In the genomic region with DNA sequence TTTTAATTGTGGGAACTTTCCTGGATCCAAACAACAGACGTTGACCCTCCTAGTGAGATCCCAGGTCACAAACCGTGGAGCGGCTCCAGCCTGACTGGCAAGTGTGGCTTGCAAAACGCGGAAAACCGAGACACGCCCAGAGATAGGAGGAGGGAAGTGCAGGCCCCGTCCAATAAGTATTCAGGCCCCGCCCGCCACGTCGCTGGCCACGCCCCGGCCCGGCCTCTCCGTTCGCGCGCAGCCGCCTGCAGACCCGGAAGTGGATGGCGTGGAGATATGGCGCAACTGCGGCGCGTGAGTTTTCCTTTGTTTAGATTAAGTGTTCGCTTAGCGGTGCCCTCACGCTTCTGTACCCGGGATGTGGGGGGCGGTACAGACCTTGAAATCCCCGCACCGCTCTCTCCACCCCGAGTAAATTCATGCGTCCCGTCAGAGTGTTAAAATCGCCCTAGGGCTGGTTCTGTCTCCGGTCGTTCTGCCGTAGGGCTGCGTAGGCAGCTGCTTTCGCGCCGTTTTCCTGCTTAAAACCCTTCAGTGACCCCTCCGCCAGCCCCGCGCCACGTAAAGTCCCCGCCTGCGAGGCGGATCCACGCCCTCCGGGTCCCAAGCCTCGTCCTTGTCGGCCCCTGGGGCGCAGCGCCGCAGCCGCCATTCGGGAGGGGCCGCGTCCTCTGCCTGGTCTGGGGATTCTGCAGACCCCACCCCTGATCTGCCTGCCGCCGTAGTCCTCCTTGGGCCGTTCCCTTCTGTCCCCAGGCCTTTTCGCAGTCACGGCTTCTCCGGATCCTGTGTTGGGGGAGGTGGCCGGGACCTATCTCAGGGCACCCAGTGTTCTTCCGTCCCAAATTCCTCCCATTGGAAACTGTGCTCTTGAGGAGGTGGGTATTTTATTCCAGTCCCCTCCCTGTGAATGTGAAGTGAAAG, we compare ENCODE assay signal across 8 cellular contexts. TPM values are rescaled to one million over a fixed set of nuclear protein-coding genes. Genes with fewer than 3 reads are reported as not detected.
A peak's percentile ranks its signal among the peaks of the same experiment; 100 is the strongest.
DNase-seq lines count a peak whose midpoint lies in the region; ATAC-seq, FAIRE-seq and TF ChIP-seq lines count a peak whose summit lies in the region.

TSS of gene ZNF766 (plus strand) at position 250 of the 924 bp plus-strand sequence. CDS start at position 277, 27 bp downstream.

- H3K4me3 ChIP-seq in astrocyte (ENCODE audit: insufficient read depth, low read depth, low read length), result peak within 1 kb of the TSS; percentile 96
- H3K4me3 ChIP-seq in rectal smooth muscle tissue (ENCODE audit: low read length), result peak within 1 kb of the TSS; percentile 71
- H3K4me3 ChIP-seq in aorta (ENCODE audit: low read length in 2 of 2), result peak within 1 kb of the TSS; percentile 63 to 72

- H3K36me3 ChIP-seq in astrocyte (ENCODE audit: insufficient read depth, low read length) (no peaks in the 10 kb centered on the region), rectal smooth muscle tissue (ENCODE audit: control insufficient read depth, insufficient read depth, low read length) (peaks cover 10% of the 10 kb centered on the region), aorta (ENCODE audit: control insufficient read depth in 1 of 2, insufficient read depth in 2 of 2, low read length in 1 of 2) (no peaks in the 10 kb centered on the region)

- H3K9me3 ChIP-seq in astrocyte (ENCODE audit: insufficient read depth, low read depth, low read length), result peaks cover 5% of the 10 kb centered on the region
- no peaks in the 10 kb centered on the region for H3K9me3 ChIP-seq in aorta (ENCODE audit: control insufficient read depth, low read length)

- peak within 1 kb of the TSS; percentile 91 for H3K4me2 ChIP-seq in astrocyte (ENCODE audit: low read length)

- H2AFZ ChIP-seq in astrocyte (ENCODE audit: low read depth, low read length), result peak within 1 kb of the TSS; percentile 90

- ATAC-seq in GM18502 (IDR thresholded peaks at IDR 0.05; ENCODE audit: poor library complexity, unreplicated experiment) (peak; percentile 93), HG02973 (IDR thresholded peaks at IDR 0.05; ENCODE audit: unreplicated experiment) (peak; percentile 92), aorta (ENCODE audit: low FRiP score) (peak; percentile 100)

- WGBS in aorta, 2 donors, result 0% methylated on average over 70 of the region's 70 CpGs

- H3K27me3 Mint-ChIP-seq in astrocyte (ENCODE audit: low read depth, unreplicated experiment), result no peaks in the 10 kb centered on the region

- H3K4me1 ChIP-seq in astrocyte (ENCODE audit: insufficient read depth, low read length) (no peaks in the 10 kb centered on the region), rectal smooth muscle tissue (ENCODE audit: control insufficient read depth, insufficient read depth, low read length) (peaks cover 6% of the 10 kb centered on the region), aorta (ENCODE audit: control insufficient read depth in 1 of 2, insufficient read depth in 2 of 2, low read length in 2 of 2) (no peaks in the 10 kb centered on the region)

- peaks cover 16% of the 10 kb centered on the region for H3K36me3 Mint-ChIP-seq in astrocyte (ENCODE audit: low read depth, unreplicated experiment)

- H3K4me1 Mint-ChIP-seq in astrocyte (ENCODE audit: low read depth, unreplicated experiment), result peaks cover 14% of the 10 kb centered on the region

- H3K9ac ChIP-seq in astrocyte (ENCODE audit: low read length), result peak within 1 kb of the TSS; percentile 100
- H3K9ac ChIP-seq in rectal smooth muscle tissue (ENCODE audit: low read length), result peak within 1 kb of the TSS; percentile 71

- H4K20me1 ChIP-seq in astrocyte (ENCODE audit: insufficient read depth, low read length), result peaks cover 17% of the 10 kb centered on the region

- H3K27me3 ChIP-seq in astrocyte (ENCODE audit: insufficient read depth, low read length), result no peaks in the 10 kb centered on the region
- H3K27me3 ChIP-seq in rectal smooth muscle tissue (ENCODE audit: control insufficient read depth, insufficient read depth, low read length), result no peaks in the 10 kb centered on the region
- no peaks in the 10 kb centered on the region for H3K27me3 ChIP-seq in aorta (ENCODE audit: control insufficient read depth in 1 of 2, insufficient read depth in 2 of 2, low read length in 1 of 2)

- intact Hi-C loops in aorta (cut with DNase I), result no loop called here

- H3K9me3 Mint-ChIP-seq in astrocyte (ENCODE audit: unreplicated experiment), result peaks cover 10% of the 10 kb centered on the region

- peak within 1 kb of the TSS; percentile 95 for H3K4me3 Mint-ChIP-seq in astrocyte (ENCODE audit: unreplicated experiment)

- FAIRE-seq in astrocyte (lab: Jason Lieb, UNC), result no peak

- DNase-seq in NCI-H2029 (lab: John Stamatoyannopoulos, UW), result peak; percentile 93
- peak; percentile 89 for DNase-seq in T-helper 22 cell (ENCODE audit: low read depth)
- peak; percentile 88 for DNase-seq in astrocyte (ENCODE audit: low read depth)
- DNase-seq in hepatic stellate cell (ENCODE audit: low spot score), result peak; percentile 93
- peak; percentile 98 to 99 for DNase-seq in aorta

- no peak for TF ChIP-seq CTCF in astrocyte (IDR thresholded peaks at IDR 0.05; ENCODE audit: insufficient read depth, low read depth, low read length)

- H3K27ac Mint-ChIP-seq in astrocyte (ENCODE audit: unreplicated experiment), result peak within 1 kb of the TSS; percentile 99

- H3K27ac ChIP-seq in astrocyte (ENCODE audit: low read depth, low read length), result peak within 1 kb of the TSS; percentile 98
- peak within 1 kb of the TSS; percentile 83 for H3K27ac ChIP-seq in rectal smooth muscle tissue (ENCODE audit: low read depth, low read length)
- peak within 1 kb of the TSS; percentile 52 to 63 for H3K27ac ChIP-seq in aorta (ENCODE audit: low read depth in 1 of 2, low read length in 2 of 2)

- peaks cover 50% of the 10 kb centered on the region for H3K79me2 ChIP-seq in astrocyte (ENCODE audit: insufficient read depth, low read length)

RNA-seq across cellular contexts. Expression of gene ZNF766, which starts in this region (rescaled TPM):
- total RNA-seq in astrocyte (13.2 and 16.5 TPM in 2 replicates), aorta (10 to 100 TPM; 16.6 to 20.5 TPM)
- 10 to 100 TPM in 1 of 2 donors, 1 to 10 TPM in 1; 6.1 to 10.9 TPM for polyA plus RNA-seq in aorta

Comparison
In these comparisons a context has a peak if more than half of its experiments do, and no peak if none do; other contexts are left out.
1. Peak in every context shown above with its lines: DNase-seq, ATAC-seq, H3K4me3 ChIP-seq and H3K27ac ChIP-seq.